In genomic region chr19:1082165-1082927, GRCh38 we compare ENCODE assay signal across 8 cellular contexts. TPM values are rescaled to one million over a fixed set of nuclear protein-coding genes. Genes with fewer than 3 reads are reported as not detected.
DNase-seq lines count a peak whose midpoint lies in the region; ATAC-seq and TF ChIP-seq lines count a peak whose summit lies in the region.

No MANE protein-coding gene starts in this region.

- H3K36me3 ChIP-seq in HUES6 (ENCODE audit: control insufficient read depth, insufficient read depth, low read length), result peaks cover 44% of the 10 kb centered on the region
- H3K36me3 ChIP-seq in hepatocyte (replicated peaks; ENCODE audit: insufficient read depth, low read depth), result no peaks in the 10 kb centered on the region

- no peaks in the 10 kb centered on the region for H3K79me2 ChIP-seq in hepatocyte

- peak overlapping the region; percentile 82 for H3K4me2 ChIP-seq in hepatocyte

- H3K9ac ChIP-seq in HUES6 (ENCODE audit: low read length), result peak overlapping the region; percentile 67

- H2AFZ ChIP-seq in hepatocyte, result no peak overlapping the region

- no peaks in the 10 kb centered on the region for H3K27me3 ChIP-seq in HUES6 (ENCODE audit: control insufficient read depth, insufficient read depth, low read length)
- no peaks in the 10 kb centered on the region for H3K27me3 ChIP-seq in hepatocyte

- H3K27ac ChIP-seq in HUES6 (ENCODE audit: low read depth, low read length), result no peak overlapping the region
- H3K27ac ChIP-seq in hepatocyte, result peak overlapping the region; percentile 70

- H3K9me3 ChIP-seq in HUES6 (ENCODE audit: control insufficient read depth, insufficient read depth, low read depth, low read length) (no peaks in the 10 kb centered on the region), hepatocyte (ENCODE audit: low read depth) (no peaks in the 10 kb centered on the region)

- H3K4me3 ChIP-seq in HUES6 (ENCODE audit: low read depth, low read length) (peak overlapping the region; percentile 75), hepatocyte (no peak overlapping the region)

- DNase-seq in AG20443 (ENCODE audit: low spot score) (peak; percentile 78), RPMI7951 (ENCODE audit: low read depth) (peak; percentile 57), hepatocyte (ENCODE audit: low spot score) (peak; percentile 96), cerebellar nuclear complex (lab: John Stamatoyannopoulos, UW) (no peak)
- peak; percentile 43 to 83 (median 66) for DNase-seq in activated naive CD4-positive, alpha-beta T cell (lab: John Stamatoyannopoulos, UW)
- peak; percentile 85 for DNase-seq in stimulated activated CD4-positive, alpha-beta T cell treated with anti-CD3 and anti-CD28 coated beads, Interleukin-15, amount 100 ng/mL, for 24 hours

- no peak for TF ChIP-seq CTCF in hepatocyte (IDR thresholded peaks at IDR 0.05; ENCODE audit: poor library complexity)

- no peaks in the 10 kb centered on the region for H3K9me2 ChIP-seq in hepatocyte (replicated peaks; ENCODE audit: insufficient read depth)

- ATAC-seq in HG03521 (IDR thresholded peaks at IDR 0.05; ENCODE audit: unreplicated experiment), result no peak

- no peaks in the 10 kb centered on the region for H4K20me1 ChIP-seq in hepatocyte (ENCODE audit: insufficient read depth, poor library complexity, severe bottlenecking)

- H3K4me1 ChIP-seq in HUES6 (ENCODE audit: control insufficient read depth, insufficient read depth, low read length) (peaks cover 12% of the 10 kb centered on the region; the same call in 1 of the 2 replicates), hepatocyte (ENCODE audit: insufficient read depth) (peaks cover 4% of the 10 kb centered on the region)

- 4% methylated on average over 18 of the region's 51 CpGs for WGBS in hepatocyte (ENCODE audit: low lambda C conversion rate, missing lambda C conversion rate)

RNA-seq across cellular contexts. Expression of gene POLR2E, which starts 12.8 kb away (rescaled TPM):
- total RNA-seq in RPMI7951 (2014; rRNA removed; shearing (Covaris generic)), result 128 and 158 TPM in 2 replicates
- total RNA-seq in hepatocyte, result 126 and 170 TPM in 2 replicates
- polyA plus RNA-seq in hepatocyte, result 326 and 328 TPM in 2 replicates

RNA-seq across cellular contexts. Expression of gene ARHGAP45, which starts 15.4 kb away (rescaled TPM):
- total RNA-seq in RPMI7951 (2014; rRNA removed; shearing (Covaris generic)), result 0.98 and 1.3 TPM in 2 replicates
- 11.0 and 12.9 TPM in 2 replicates for total RNA-seq in hepatocyte
- 16.0 and 18.3 TPM in 2 replicates for polyA plus RNA-seq in hepatocyte

RNA-seq across cellular contexts. Expression of gene GPX4, which starts 21.4 kb away (rescaled TPM):
- total RNA-seq in RPMI7951 (2014; rRNA removed; shearing (Covaris generic)), result 386 and 470 TPM in 2 replicates
- total RNA-seq in hepatocyte, result 524 and 539 TPM in 2 replicates
- polyA plus RNA-seq in hepatocyte, result 729 and 735 TPM in 2 replicates

RNA-seq across cellular contexts. Expression of gene ABCA7, which starts 42.4 kb away (rescaled TPM):
- total RNA-seq in RPMI7951 (2014; rRNA removed; shearing (Covaris generic)), result 1.5 and 3.4 TPM in 2 replicates
- 8.2 and 17.8 TPM in 2 replicates for total RNA-seq in hepatocyte
- polyA plus RNA-seq in hepatocyte, result 26.8 and 38.1 TPM in 2 replicates

RNA-seq across cellular contexts. Expression of gene CNN2, which starts 55.9 kb away (rescaled TPM):
- 179 and 199 TPM in 2 replicates for total RNA-seq in RPMI7951 (2014; rRNA removed; shearing (Covaris generic))
- total RNA-seq in hepatocyte, result 88.5 and 115 TPM in 2 replicates
- polyA plus RNA-seq in hepatocyte, result 229 and 247 TPM in 2 replicates

Comparison
In these comparisons a context has a peak if more than half of its experiments do, and no peak if none do; other contexts are left out.
1. DNase-seq: peak in AG20443 (single experiment), RPMI7951 (single experiment), activated naive CD4-positive, alpha-beta T cell (4 of 4), hepatocyte (single experiment) and stimulated activated CD4-positive, alpha-beta T cell treated with anti-CD3 and anti-CD28 coated beads, Interleukin-15, amount 100 ng/mL, for 24 hours (single experiment); none in cerebellar nuclear complex (0 of 2).